In the genomic region with DNA sequence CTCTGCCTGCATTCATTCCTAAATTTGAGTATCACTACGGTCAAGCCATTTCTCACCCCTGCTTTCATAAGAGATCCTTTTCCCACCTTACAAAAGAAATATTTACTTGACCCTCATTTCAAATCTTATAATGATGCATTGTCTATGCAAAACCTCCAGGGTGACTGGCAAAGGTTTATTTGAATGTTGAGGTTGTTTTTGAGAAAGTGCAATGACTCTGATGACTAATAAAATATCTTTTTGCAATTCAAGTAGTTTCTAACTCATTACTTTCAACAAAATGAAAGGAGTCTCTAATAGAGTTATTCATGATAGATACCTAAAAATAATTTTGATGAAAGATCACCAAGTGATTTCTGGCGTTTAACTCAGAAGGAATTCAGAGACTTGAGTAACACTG, we compare ENCODE assay signal across 18 cellular contexts.
"Had no signal": no experiment of that assay in that cellular context is flagged by ENCODE, and none has a peak within 500 bp of the region (broad histone marks: within the 10 kb centered on the region; RNA-seq: fewer than 3 reads in every experiment).

No MANE protein-coding gene starts in this region.

- H3K9me3 ChIP-seq: adrenal gland, thoracic aorta had no signal

- H3K27ac ChIP-seq: adrenal gland, gastroesophageal sphincter, heart left ventricle, left lung, right atrium auricular region, skin epidermis, thoracic aorta, upper lobe of left lung, WERI-Rb-1 had no signal

- H3K4me3 Mint-ChIP-seq: activated CD4-positive, alpha-beta memory T cell treated with anti-CD3 and anti-CD28 coated beads, Interleukin-2, amount 10 ng/mL, durations not matched to agents 7 days and 5 days; dendritic cell treated with granulocyte-macrophage colony-stimulating factor and Interleukin-4, amounts not matched to agents 40 ng/mL and 50 ng/mL, for 4 days; nephron progenitor cell had no signal

- H3K9me3 Mint-ChIP-seq: activated CD4-positive, alpha-beta memory T cell treated with anti-CD3 and anti-CD28 coated beads, Interleukin-2, amount 10 ng/mL, durations not matched to agents 7 days and 5 days had no signal

- H3K27me3 ChIP-seq: adrenal gland, gastroesophageal sphincter, heart left ventricle, left lung, right atrium auricular region, upper lobe of left lung had no signal

- H3K36me3 ChIP-seq: adrenal gland, gastroesophageal sphincter, heart left ventricle, left lung, right atrium auricular region, thoracic aorta, upper lobe of left lung, WERI-Rb-1 had no signal

- H3K4me1 Mint-ChIP-seq: nephron progenitor cell had no signal

- H3K27me3 Mint-ChIP-seq: activated CD4-positive, alpha-beta memory T cell treated with anti-CD3 and anti-CD28 coated beads, Interleukin-2, amount 10 ng/mL, durations not matched to agents 7 days and 5 days had no signal

- H3K4me1 ChIP-seq: gastroesophageal sphincter, left lung, right atrium auricular region, upper lobe of left lung had no signal

- H3K27ac Mint-ChIP-seq: activated CD4-positive, alpha-beta memory T cell treated with anti-CD3 and anti-CD28 coated beads, Interleukin-2, amount 10 ng/mL, durations not matched to agents 7 days and 5 days; dendritic cell treated with granulocyte-macrophage colony-stimulating factor and Interleukin-4, amounts not matched to agents 40 ng/mL and 50 ng/mL, for 4 days; nephron progenitor cell had no signal

- DNase-seq: activated CD4-positive, alpha-beta memory T cell treated with anti-CD3 and anti-CD28 coated beads, Interleukin-2, amount 10 ng/mL, durations not matched to agents 7 days and 5 days; activated CD4-positive, alpha-beta T cell treated with anti-CD3 and anti-CD28 coated beads for 1 hour; activated gamma-delta T cell; activated T-cell treated with anti-CD3 and anti-CD28 coated beads, Interleukin-2, amount 50 U/mL, for 1 hour; adrenal gland; effector CD8-positive, alpha-beta T cell; heart left ventricle; left lung; nephron progenitor cell; nucleus accumbens; SW 1271; upper lobe of left lung; WERI-Rb-1 had no signal

- H3K4me3 ChIP-seq: adrenal gland, gastroesophageal sphincter, heart left ventricle, left lung, right atrium auricular region, skin epidermis, thoracic aorta, upper lobe of left lung had no signal
